In the genomic region with DNA sequence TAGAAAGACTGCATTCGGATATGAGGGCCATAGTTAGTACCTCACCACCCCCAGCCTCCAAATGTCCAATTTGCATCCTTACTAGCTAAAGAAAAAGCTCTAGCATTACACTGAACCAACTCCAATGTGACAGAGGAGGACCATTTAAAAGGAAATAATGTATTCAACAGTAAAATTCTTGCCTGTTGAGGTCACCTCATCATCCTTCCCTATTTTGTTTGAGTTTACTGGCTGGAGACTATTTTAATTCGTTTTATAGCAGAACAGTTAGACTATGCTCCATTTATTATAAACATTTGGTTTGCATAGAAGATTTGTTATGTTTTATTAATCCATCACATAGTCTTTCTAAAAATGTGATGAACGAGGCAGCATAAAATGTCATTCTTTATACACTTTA, we compare ENCODE assay signal across 18 cellular contexts.
"Had no signal": no experiment of that assay in that cellular context is flagged by ENCODE, and none has a peak within 500 bp of the region (broad histone marks: within the 10 kb centered on the region; RNA-seq: fewer than 3 reads in every experiment).

No MANE protein-coding gene starts in this region.

- H3K4me3 ChIP-seq: dorsolateral prefrontal cortex, gastroesophageal sphincter, right atrium auricular region, sigmoid colon, skin epidermis, stomach, thoracic aorta, transverse colon had no signal

- H3K27me3 ChIP-seq: gastroesophageal sphincter, right atrium auricular region, sigmoid colon, stomach, transverse colon had no signal

- H3K4me1 ChIP-seq: right atrium auricular region, stomach had no signal

- H3K36me3 ChIP-seq: gastroesophageal sphincter, right atrium auricular region, sigmoid colon, stomach, thoracic aorta, transverse colon had no signal

- H3K27ac Mint-ChIP-seq: naive thymus-derived CD4-positive, alpha-beta T cell had no signal

- H3K36me3 Mint-ChIP-seq: naive thymus-derived CD4-positive, alpha-beta T cell had no signal

- H3K4me1 Mint-ChIP-seq: naive thymus-derived CD4-positive, alpha-beta T cell had no signal

- DNase-seq: cortex of kidney; dorsolateral prefrontal cortex; effector CD8-positive, alpha-beta T cell; glutamatergic neuron; islet precursor cell; mammary epithelial cell; naive thymus-derived CD4-positive, alpha-beta T cell; posterior cingulate gyrus; sigmoid colon; stimulated activated naive CD4-positive, alpha-beta T cell; stomach; substantia nigra; transverse colon had no signal

- H3K9me3 ChIP-seq: gastroesophageal sphincter, right atrium auricular region, sigmoid colon, stomach, thoracic aorta, transverse colon had no signal

- ATAC-seq: gastroesophageal sphincter; left lobe of liver; naive thymus-derived CD4-positive, alpha-beta T cell had no signal

- H3K4me3 Mint-ChIP-seq: naive thymus-derived CD4-positive, alpha-beta T cell had no signal
